ENCODE assay signal across 8 cellular contexts in the genomic region with DNA sequence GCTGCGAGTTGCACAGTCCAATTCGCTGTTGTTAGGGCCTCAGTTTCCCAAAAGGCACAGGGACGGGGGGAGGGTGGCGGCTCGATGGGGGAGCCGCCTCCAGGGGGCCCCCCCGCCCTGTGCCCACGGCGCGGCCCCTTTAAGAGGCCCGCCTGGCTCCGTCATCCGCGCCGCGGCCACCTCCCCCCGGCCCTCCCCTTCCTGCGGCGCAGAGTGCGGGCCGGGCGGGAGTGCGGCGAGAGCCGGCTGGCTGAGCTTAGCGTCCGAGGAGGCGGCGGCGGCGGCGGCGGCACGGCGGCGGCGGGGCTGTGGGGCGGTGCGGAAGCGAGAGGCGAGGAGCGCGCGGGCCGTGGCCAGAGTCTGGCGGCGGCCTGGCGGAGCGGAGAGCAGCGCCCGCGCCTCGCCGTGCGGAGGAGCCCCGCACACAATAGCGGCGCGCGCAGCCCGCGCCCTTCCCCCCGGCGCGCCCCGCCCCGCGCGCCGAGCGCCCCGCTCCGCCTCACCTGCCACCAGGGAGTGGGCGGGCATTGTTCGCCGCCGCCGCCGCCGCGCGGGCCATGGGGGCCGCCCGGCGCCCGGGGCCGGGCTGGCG. TPM values are rescaled to one million over a fixed set of nuclear protein-coding genes. Genes with fewer than 3 reads are reported as not detected.
A peak's percentile ranks its signal among the peaks of the same experiment; 100 is the strongest.
DNase-seq lines count a peak whose midpoint lies in the region; ATAC-seq lines count a peak whose summit lies in the region.

A gene (plus strand): TSS at position 209 of the 592 bp plus-strand sequence. CDS start 452 bp downstream, outside the sequence.

- no peak for ATAC-seq in GM18511 (IDR thresholded peaks at IDR 0.05; ENCODE audit: unreplicated experiment)

- no peaks in the 10 kb centered on the region for H3K36me3 ChIP-seq in adipocyte (ENCODE audit: control insufficient read depth, insufficient read depth, low read length, severe bottlenecking)

- H3K27me3 ChIP-seq in adipocyte (replicated peaks; ENCODE audit: control insufficient read depth, insufficient read depth, low read length), result no peaks in the 10 kb centered on the region

- intact Hi-C loops in head of caudate nucleus (cut with DNase I), result no loop called here

- peak within 1 kb of the TSS; percentile 85 for H3K9ac ChIP-seq in adipocyte (ENCODE audit: low read length)

- H3K9me3 ChIP-seq in adipocyte (ENCODE audit: control insufficient read depth, low read length), result peaks cover 19% of the 10 kb centered on the region

- H3K4me1 ChIP-seq in adipocyte (ENCODE audit: control insufficient read depth, insufficient read depth, low read length), result peaks cover 41% of the 10 kb centered on the region

- peak within 1 kb of the TSS; percentile 83 for H3K4me3 ChIP-seq in adipocyte (ENCODE audit: low read length)

- DNase-seq in ELF-1 (ENCODE audit: low read depth, low spot score) (peak; percentile 45), HPDE6-E6E7 (ENCODE audit: extremely low spot score) (peak; percentile 72), SKM-1 (lab: John Stamatoyannopoulos, UW; ENCODE audit: unreplicated experiment) (peak; percentile 39), adipocyte (ENCODE audit: low read depth) (peak; percentile 89), head of caudate nucleus (peak in 39 of 42 donors; percentile 50 to 91 (median 71)), nucleus accumbens (lab: John Stamatoyannopoulos, UW) (peak in 44 of 56 donors; percentile 12 to 79 (median 52)), ureter (ENCODE audit: low spot score) (no peak)

RNA-seq across cellular contexts. Expression of the gene that starts here (rescaled TPM):
- 88.0 TPM for total RNA-seq in ureter
